In genomic region chr5:90014420-90014819, GRCh38 we compare ENCODE assay signal across 14 cellular contexts.
DNase-seq lines count a peak whose midpoint lies in the region; ATAC-seq and TF ChIP-seq lines count a peak whose summit lies in the region.
"Had no signal": no experiment of that assay in that cellular context is flagged by ENCODE, and none has a peak within 500 bp of the region (broad histone marks: within the 10 kb centered on the region; RNA-seq: fewer than 3 reads in every experiment).

No MANE protein-coding gene starts in this region.

- ATAC-seq in GM19324 (IDR thresholded peaks at IDR 0.05; ENCODE audit: low FRiP score, unreplicated experiment) (peak; percentile 89), HG02588 (IDR thresholded peaks at IDR 0.05; ENCODE audit: unreplicated experiment) (peak; percentile 91), HG03280 (IDR thresholded peaks at IDR 0.05; ENCODE audit: unreplicated experiment) (peak; percentile 78)
- ATAC-seq: A549; activated naive CD4-positive, alpha-beta T cell treated with anti-CD3 and anti-CD28 coated beads, Interleukin-2, amount 50 U/mL, for 72 hours had no signal

- H3K27me3 Mint-ChIP-seq in activated CD4-positive, alpha-beta memory T cell treated with anti-CD3 and anti-CD28 coated beads for 36 hours = no peaks in the 10 kb centered on the region
- H3K27me3 Mint-ChIP-seq: activated CD4-positive, alpha-beta T cell treated with anti-CD3 and anti-CD28 coated beads, Interleukin-2, amount 10 ng/mL, durations not matched to agents 24 days and 14 days had no signal

- CTCF ChIA-PET in GM10248 (lab: Yijun Ruan, JAX) = interaction anchor here (1.2 to 1.7 kb wide), 3 partner anchors 14 to 251 kb away, joined by 3 to 5 read pairs (median 4); no protein-coding TSS in a partner anchor
- CTCF ChIA-PET in activated CD4-positive, alpha-beta memory T cell treated with anti-CD3 and anti-CD28 coated beads for 36 hours (lab: Charles Lee) = no interaction called here

- no peaks in the 10 kb centered on the region for H3K36me3 Mint-ChIP-seq in activated CD4-positive, alpha-beta memory T cell treated with anti-CD3 and anti-CD28 coated beads for 36 hours
- H3K36me3 Mint-ChIP-seq: activated naive CD4-positive, alpha-beta T cell treated with anti-CD3 and anti-CD28 coated beads, Interleukin-2, amount 50 U/mL, for 72 hours had no signal

- DNase-seq in GM10248 (ENCODE audit: extremely low spot score) (peak; percentile 10), DMS153 treated with DMSO at 0.1 percent for 48 hours (lab: John Stamatoyannopoulos, UW; ENCODE audit: unreplicated experiment) (no peak), head of caudate nucleus (no peak)
- no peak for DNase-seq in activated CD4-positive, alpha-beta memory T cell treated with anti-CD3 and anti-CD28 coated beads for 36 hours
- no peak for DNase-seq in activated naive CD4-positive, alpha-beta T cell treated with anti-CD3 and anti-CD28 coated beads, Interleukin-2, amount 50 U/mL, for 16 hours
- DNase-seq: activated CD4-positive, alpha-beta T cell treated with anti-CD3 and anti-CD28 coated beads, Interleukin-2, amount 10 ng/mL, durations not matched to agents 24 days and 14 days; DMS79 treated with DMSO at 0.1 percent for 48 hours; SHP77 treated with DMSO at 0.1 percent for 48 hours; stimulated activated CD4-positive, alpha-beta T cell treated with anti-CD3 and anti-CD28 coated beads, Interleukin-4, amount 100 ng/mL, for 24 hours had no signal

- intact Hi-C loops in activated CD4-positive, alpha-beta memory T cell treated with anti-CD3 and anti-CD28 coated beads for 36 hours (cut with micrococcal nuclease) = no loop called here
- intact Hi-C loops in head of caudate nucleus (cut with DNase I) = no loop called here

- no peak overlapping the region for H3K27ac Mint-ChIP-seq in activated CD4-positive, alpha-beta memory T cell treated with anti-CD3 and anti-CD28 coated beads for 36 hours
- H3K27ac Mint-ChIP-seq: activated CD4-positive, alpha-beta T cell treated with anti-CD3 and anti-CD28 coated beads, Interleukin-2, amount 10 ng/mL, durations not matched to agents 24 days and 14 days; activated naive CD4-positive, alpha-beta T cell treated with anti-CD3 and anti-CD28 coated beads, Interleukin-2, amount 50 U/mL, for 72 hours had no signal

- no peak overlapping the region for H3K4me3 Mint-ChIP-seq in activated CD4-positive, alpha-beta memory T cell treated with anti-CD3 and anti-CD28 coated beads for 36 hours
- H3K4me3 Mint-ChIP-seq: activated CD4-positive, alpha-beta T cell treated with anti-CD3 and anti-CD28 coated beads, Interleukin-2, amount 10 ng/mL, durations not matched to agents 24 days and 14 days had no signal

- no peaks in the 10 kb centered on the region for H3K4me1 Mint-ChIP-seq in activated CD4-positive, alpha-beta memory T cell treated with anti-CD3 and anti-CD28 coated beads for 36 hours (ENCODE audit: low read depth)
- H3K4me1 Mint-ChIP-seq: activated CD4-positive, alpha-beta T cell treated with anti-CD3 and anti-CD28 coated beads, Interleukin-2, amount 10 ng/mL, durations not matched to agents 24 days and 14 days had no signal

- no peaks in the 10 kb centered on the region for H3K9me3 Mint-ChIP-seq in activated CD4-positive, alpha-beta memory T cell treated with anti-CD3 and anti-CD28 coated beads for 36 hours
- H3K9me3 Mint-ChIP-seq: activated CD4-positive, alpha-beta T cell treated with anti-CD3 and anti-CD28 coated beads, Interleukin-2, amount 10 ng/mL, durations not matched to agents 24 days and 14 days had no signal

- TF ChIP-seq CTCF in GM10248 (IDR thresholded peaks at IDR 0.05; ENCODE audit: control extremely low read depth, extremely low read depth, low read depth, missing control alignments) = no peak

- POLR2A ChIA-PET in GM10248 (lab: Yijun Ruan, JAX) = no interaction called here
- POLR2A ChIA-PET in activated CD4-positive, alpha-beta memory T cell treated with anti-CD3 and anti-CD28 coated beads for 36 hours (lab: Charles Lee) = no interaction called here
